ENCODE assay signal across 1 cellular context in genomic region chr17:78151514-78152008, GRCh38.
TF ChIP-seq lines count a peak whose summit lies in the region.

No MANE protein-coding gene starts in this region.

TF ChIP-seq in K562, 482 proteins besides CTCF, POLR2A, EP300 and RAD21:
- TF ChIP-seq ILF3 (IDR thresholded peaks at IDR 0.05; ENCODE audit: borderline replicate concordance) (no peak), PBX2 (CRISPR knock-in tag; IDR thresholded peaks at IDR 0.05; ENCODE audit: low read depth) (no peak), PBX2 (tag; conservative IDR thresholded peaks at IDR 0.05; ENCODE audit: low read depth) (no peak), ZNF263 (CRISPR knock-in tag; IDR thresholded peaks at IDR 0.05; ENCODE audit: borderline replicate concordance) (peak; percentile 54; the same call in 1 of the 2 replicates), HEY1 (CRISPR knock-in tag; IDR thresholded peaks at IDR 0.05; ENCODE audit: borderline replicate concordance) (no peak), HDAC2 (IDR thresholded peaks at IDR 0.05) (no peak), SIX5 (IDR thresholded peaks at IDR 0.05; ENCODE audit: borderline replicate concordance in 1 of 2, insufficient read depth in 1 of 2, low read depth in 1 of 2, low read length in 2 of 2) (no peak)
